ENCODE assay signal across 1 cellular context in genomic region chr2:224574423-224575084, GRCh38.
TF ChIP-seq lines count a peak whose summit lies in the region.

No MANE protein-coding gene starts in this region.

TF ChIP-seq in H1, 55 proteins besides CTCF, POLR2A, EP300 and RAD21:
- TF ChIP-seq NRF1 (IDR thresholded peaks at IDR 0.05; ENCODE audit: low read depth, low read length) (no peak), RBBP5 (IDR thresholded peaks at IDR 0.05; ENCODE audit: borderline replicate concordance, low read depth, low read length) (no peak), FOSL1 (IDR thresholded peaks at IDR 0.05; ENCODE audit: insufficient read depth, low read depth, low read length) (peak; percentile 84)
TF ChIP-seq in H1: peak in this region for 1.
